Comparison of ENCODE assay signal across 22 cellular contexts in the genomic region with DNA sequence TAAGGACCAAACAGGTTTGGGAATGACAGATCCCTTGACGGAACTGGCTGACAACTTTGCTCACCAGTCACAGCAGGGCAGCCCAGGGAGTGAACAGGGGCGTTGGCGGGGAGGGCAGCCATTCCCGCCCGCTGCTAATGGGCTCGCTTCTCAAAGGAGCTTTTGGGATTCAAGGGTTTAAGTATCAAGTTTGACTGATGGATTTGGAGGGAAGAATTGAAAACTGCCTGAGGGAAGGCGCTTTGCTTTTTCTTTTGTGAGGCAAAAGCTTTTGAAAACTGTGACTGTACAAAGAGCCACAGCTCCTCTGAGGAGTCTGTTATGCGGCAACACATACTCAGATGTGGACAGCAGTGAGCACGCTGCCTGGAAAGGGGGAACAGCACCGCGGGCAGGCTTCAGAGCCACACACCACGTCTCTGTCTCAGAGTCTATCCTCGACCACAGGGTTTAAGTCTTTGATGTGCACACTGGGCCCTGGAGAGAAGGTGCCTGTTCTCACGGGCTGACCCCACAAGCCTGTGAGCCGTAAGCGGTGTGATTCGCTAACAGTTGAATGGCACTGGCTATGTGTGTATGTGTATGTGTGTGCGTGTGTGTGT.
"Had no signal": no experiment of that assay in that cellular context is flagged by ENCODE, and none has a peak within 500 bp of the region (broad histone marks: within the 10 kb centered on the region; RNA-seq: fewer than 3 reads in every experiment).

No MANE protein-coding gene starts in this region.

- H3K4me1 ChIP-seq: heart right ventricle, lower lobe of right lung, neural progenitor cell, sigmoid colon, testis had no signal

- H3K27ac Mint-ChIP-seq: activated naive CD8-positive, alpha-beta T cell treated with anti-CD3 and anti-CD28 coated beads for 36 hours; naive thymus-derived CD8-positive, alpha-beta T cell; neural progenitor cell; progenitor cell of endocrine pancreas; stimulated activated naive B cell treated with anti-CD40 and anti-IgM and Interleukin-4, amounts not matched to agents 10 μg/mL and 1 μg/mL and 100 μg/mL, for 72 hours; T-cell; type B pancreatic cell had no signal

- H3K9ac ChIP-seq: neural progenitor cell had no signal

- H3K36me3 Mint-ChIP-seq: activated naive CD8-positive, alpha-beta T cell treated with anti-CD3 and anti-CD28 coated beads for 36 hours; naive thymus-derived CD8-positive, alpha-beta T cell; stimulated activated naive B cell treated with anti-CD40 and anti-IgM and Interleukin-4, amounts not matched to agents 10 μg/mL and 1 μg/mL and 100 μg/mL, for 72 hours; T-cell; type B pancreatic cell had no signal

- H2AFZ ChIP-seq: neural progenitor cell had no signal

- H3K9me3 ChIP-seq: lower lobe of right lung, sigmoid colon, testis had no signal

- H3K27me3 ChIP-seq: heart right ventricle, neural progenitor cell, sigmoid colon, testis had no signal

- H3K27ac ChIP-seq: heart right ventricle, lower lobe of right lung, neural progenitor cell, sigmoid colon, testis had no signal

- H3K4me2 ChIP-seq: neural progenitor cell had no signal

- ATAC-seq: activated T-cell treated with anti-CD3 and anti-CD28 coated beads, Interleukin-2, amount 50 U/mL, for 4 hours; heart right ventricle; left lobe of liver; naive thymus-derived CD8-positive, alpha-beta T cell; stimulated activated naive B cell treated with anti-CD40 and anti-IgM and Interleukin-4, amounts not matched to agents 10 μg/mL and 1 μg/mL and 100 μg/mL, for 72 hours; T-cell had no signal

- DNase-seq: activated CD8-positive, alpha-beta memory T cell treated with anti-CD3 and anti-CD28 coated beads, Interleukin-2, amount 50 U/mL, for 48 hours; activated naive CD4-positive, alpha-beta T cell treated with Interleukin-2 at 50 U/mL for 16 hours; activated naive CD8-positive, alpha-beta T cell treated with anti-CD3 and anti-CD28 coated beads for 36 hours; activated T-cell treated with anti-CD3 and anti-CD28 coated beads, Interleukin-2, amount 50 U/mL, for 4 hours; amygdala; cerebellar nuclear complex; cortex of kidney; erythroblast; heart right ventricle; lower lobe of right lung; naive thymus-derived CD8-positive, alpha-beta T cell; retina; sigmoid colon; stimulated activated CD4-positive, alpha-beta T cell treated with anti-CD3 and anti-CD28 coated beads, Interleukin-2, amount 100 ng/mL, for 48 hours; stimulated activated CD8-positive, alpha-beta memory T cell treated with anti-CD3 and anti-CD28 coated beads, Interleukin-4, amount 100 ng/mL, for 48 hours; stimulated activated naive B cell treated with anti-CD40 and anti-IgM and Interleukin-4, amounts not matched to agents 10 μg/mL and 1 μg/mL and 100 μg/mL, for 72 hours; T-cell; testis had no signal

- H3K4me3 ChIP-seq: heart right ventricle, lower lobe of right lung, neural progenitor cell, sigmoid colon, testis had no signal

- H3K4me3 Mint-ChIP-seq: activated naive CD8-positive, alpha-beta T cell treated with anti-CD3 and anti-CD28 coated beads for 36 hours; activated T-cell treated with anti-CD3 and anti-CD28 coated beads, Interleukin-2, amount 50 U/mL, for 4 hours; naive thymus-derived CD8-positive, alpha-beta T cell; neural progenitor cell; stimulated activated naive B cell treated with anti-CD40 and anti-IgM and Interleukin-4, amounts not matched to agents 10 μg/mL and 1 μg/mL and 100 μg/mL, for 72 hours; T-cell; type B pancreatic cell had no signal

- H3K4me1 Mint-ChIP-seq: neural progenitor cell, T-cell had no signal

- H3K36me3 ChIP-seq: heart right ventricle, lower lobe of right lung, neural progenitor cell, sigmoid colon had no signal
